13 cellular contexts compared by ENCODE assay signal in the genomic region with DNA sequence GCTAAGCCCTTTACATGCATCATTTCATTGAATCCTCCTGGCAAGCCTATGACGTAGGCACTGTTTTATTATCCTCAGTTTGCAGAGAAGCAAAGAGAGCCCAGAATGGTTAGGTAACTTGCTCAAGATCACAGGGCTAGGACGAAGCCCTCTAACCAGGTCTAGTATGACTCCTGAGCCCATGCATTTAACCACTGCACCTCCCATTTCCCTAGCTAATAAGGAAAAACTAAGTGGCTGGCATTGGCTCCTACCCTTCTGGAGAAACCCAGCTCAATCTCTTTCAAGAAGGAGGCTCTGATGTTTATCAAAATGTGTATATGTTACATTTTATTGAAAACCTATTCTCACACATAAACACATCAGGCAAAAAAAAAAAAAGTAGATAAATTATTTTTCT. TPM values are rescaled to one million over a fixed set of nuclear protein-coding genes. Genes with fewer than 3 reads are reported as not detected.
DNase-seq lines count a peak whose midpoint lies in the region; ATAC-seq and TF ChIP-seq lines count a peak whose summit lies in the region.
"Had no signal": no experiment of that assay in that cellular context is flagged by ENCODE, and none has a peak within 500 bp of the region (broad histone marks: within the 10 kb centered on the region; RNA-seq: fewer than 3 reads in every experiment).

No MANE protein-coding gene starts in this region.

- peak overlapping the region; percentile 86 for H4K91ac ChIP-seq in IMR-90 (ENCODE audit: insufficient read depth, low read depth, low read length)

- 60% methylated on average over 1 of the region's 2 CpGs; no CpG with 5 or more reads in 1 of the 2 experiments for WGBS in IMR-90 (ENCODE audit: extremely low coverage in 2 of 2, insufficient read length in 1 of 2), 2 experiments

- TF ChIP-seq RAD21 in IMR-90 (IDR thresholded peaks at IDR 0.05; ENCODE audit: low read length), result no peak

- peak overlapping the region; percentile 51 for H3K14ac ChIP-seq in IMR-90 (replicated peaks; ENCODE audit: low read depth, low read length)

- H3K4me1 ChIP-seq in IMR-90 (ENCODE audit: control insufficient read depth, insufficient read depth, low read length) (peaks cover 51% of the 10 kb centered on the region), lower lobe of right lung (peaks cover 88% of the 10 kb centered on the region), thoracic aorta (ENCODE audit: control insufficient read depth in 1 of 2, low read depth in 2 of 2) (peaks cover 64 to 88% of the 10 kb centered on the region in 2 donors)

- in situ Hi-C loops in IMR-90 (cut with MboI; ENCODE audit: low sequenced_read_pairs), result no loop called here

- peak overlapping the region; percentile 90 for H2BK5ac ChIP-seq in IMR-90 (ENCODE audit: low read depth, low read length, poor library complexity, severe bottlenecking)

- peaks cover 11 to 66% of the 10 kb centered on the region in 2 experiments for H3K79me1 ChIP-seq in IMR-90 (ENCODE audit: low read depth in 1 of 2, low read length in 2 of 2)

- H3K27ac ChIP-seq in IMR-90 (ENCODE audit: insufficient read depth, low read length), result peak overlapping the region; percentile 48; the same call in 1 of the 2 replicates
- H3K27ac ChIP-seq in lower lobe of right lung, result peak overlapping the region; percentile 85
- peak overlapping the region; percentile 89 to 92 for H3K27ac ChIP-seq in thoracic aorta
- H3K27ac ChIP-seq: ovary had no signal

- peak overlapping the region; percentile 22 to 76; a peak in 3 of 4 replicates for H4K8ac ChIP-seq in IMR-90 (ENCODE audit: low read depth in 2 of 2, low read length in 2 of 2)

- peaks cover 16% of the 10 kb centered on the region for H3K9me1 ChIP-seq in IMR-90 (ENCODE audit: insufficient read depth, low read length)

- H3K27me3 ChIP-seq in IMR-90 (ENCODE audit: control insufficient read depth, insufficient read depth, low read length) (no peaks in the 10 kb centered on the region), lower lobe of right lung (ENCODE audit: low read depth) (no peaks in the 10 kb centered on the region), thoracic aorta (replicated peaks; ENCODE audit: insufficient read depth) (no peaks in the 10 kb centered on the region)
- H3K27me3 ChIP-seq: ovary had no signal

- peak overlapping the region; percentile 85 for H3K23ac ChIP-seq in IMR-90 (ENCODE audit: low read depth, low read length)

- H3K4me3 ChIP-seq in IMR-90 (ENCODE audit: insufficient read depth, low read depth, low read length) (no peak overlapping the region), lower lobe of right lung (no peak overlapping the region), thoracic aorta (no peak overlapping the region)
- H3K4me3 ChIP-seq: ovary had no signal

- H2AK9ac ChIP-seq in IMR-90 (replicated peaks; ENCODE audit: low read depth, low read length, poor library complexity), result peak overlapping the region; percentile 70

- CTCF ChIA-PET in IMR-90 (lab: Yijun Ruan, JAX), result interaction anchor here (1.2 kb wide), 1 partner anchor 72 kb away, joined by 4 read pairs; no protein-coding TSS in a partner anchor

- H3K36me3 ChIP-seq in IMR-90 (ENCODE audit: control insufficient read depth, insufficient read depth, low read length), result peaks cover 9% of the 10 kb centered on the region
- no peaks in the 10 kb centered on the region for H3K36me3 ChIP-seq in lower lobe of right lung
- H3K36me3 ChIP-seq in thoracic aorta, result no peaks in the 10 kb centered on the region
- H3K36me3 ChIP-seq: ovary had no signal

- H3K4me2 ChIP-seq in IMR-90 (ENCODE audit: low read depth, low read length), result no peak overlapping the region

- dilution Hi-C loops in IMR-90 (cut with HindIII; ENCODE audit: low sequenced_read_pairs, unreplicated experiment), result no loop called here

- BruUV-seq in IMR-90 (replicated peaks; lab: Mats Ljungman, UMichigan), result no TSS peak

- H2BK15ac ChIP-seq in IMR-90 (ENCODE audit: low read depth, low read length), result peak overlapping the region; percentile 42; the same call in 2 of the 3 replicates

- H3K9me3 ChIP-seq in IMR-90 (ENCODE audit: control insufficient read depth, insufficient read depth, low read length) (no peaks in the 10 kb centered on the region), lower lobe of right lung (no peaks in the 10 kb centered on the region), thoracic aorta (no peaks in the 10 kb centered on the region)
- H3K9me3 ChIP-seq: Caco-2, ovary had no signal

- peak overlapping the region; percentile 53; the same call in 1 of the 2 replicates for H3K18ac ChIP-seq in IMR-90 (ENCODE audit: low read depth, low read length)

- no peak overlapping the region for H2AFZ ChIP-seq in IMR-90 (replicated peaks; ENCODE audit: low read length, poor library complexity)

- H3K4ac ChIP-seq in IMR-90 (ENCODE audit: low read depth, low read length), result peak overlapping the region; percentile 84

- TF ChIP-seq CTCF in IMR-90 (conservative IDR thresholded peaks at IDR 0.05; ENCODE audit: low read depth, low read length) (no peak), lower lobe of right lung (IDR thresholded peaks at IDR 0.05) (no peak), thoracic aorta (IDR thresholded peaks at IDR 0.05) (no peak), GM10266 (IDR thresholded peaks at IDR 0.05; ENCODE audit: control insufficient read depth, insufficient read depth, low read depth, missing control alignments) (no peak)

- H2BK120ac ChIP-seq in IMR-90 (ENCODE audit: low read depth, low read length), result peak overlapping the region; percentile 75

- DNase-seq in IMR-90 (no peak), amniotic epithelial cell (ENCODE audit: low read depth) (peak; percentile 37), lower lobe of right lung (no peak), thoracic aorta (ENCODE audit: low spot score) (no peak), GM10266 (ENCODE audit: extremely low spot score) (no peak), C1 segment of cervical spinal cord (lab: John Stamatoyannopoulos, UW) (no peak)
- DNase-seq: activated CD8-positive, alpha-beta memory T cell treated with anti-CD3 and anti-CD28 coated beads for 24 hours; Caco-2; cortex of kidney; ovary; stimulated activated naive CD4-positive, alpha-beta T cell; T-helper 9 cell had no signal

- no peak for TF ChIP-seq POLR2A in IMR-90 (IDR thresholded peaks at IDR 0.05; ENCODE audit: low read depth, low read length)

- POLR2A ChIA-PET in IMR-90 (lab: Charles Lee; ENCODE audit: unreplicated experiment), result interaction anchor here (0.7 kb wide), 1 partner anchor 9 kb away, joined by 9 read pairs; no protein-coding TSS in a partner anchor

- H4K20me1 ChIP-seq in IMR-90 (ENCODE audit: insufficient read depth, low read length), result no peaks in the 10 kb centered on the region; the same call in 1 of the 2 replicates

- peak overlapping the region; percentile 66 for H2BK20ac ChIP-seq in IMR-90 (ENCODE audit: low read depth, low read length)

- ATAC-seq in IMR-90 (ENCODE audit: low read depth), result no peak
- no peak for ATAC-seq in lower lobe of right lung
- ATAC-seq in thoracic aorta (ENCODE audit: insufficient number of reproducible peaks, low FRiP score, low read depth), result no peak
- ATAC-seq in HG03342 (IDR thresholded peaks at IDR 0.05; ENCODE audit: unreplicated experiment), result no peak

- H3K56ac ChIP-seq in IMR-90 (ENCODE audit: extremely low read depth, insufficient read depth, low read length), result peak overlapping the region; percentile 24; the same call in 1 of the 2 replicates

- 0 out of 2 replicates have a peak overlapping the region, but pooled peaks have one; percentile 9 for H3K9ac ChIP-seq in IMR-90 (ENCODE audit: low read depth, low read length)

- intact Hi-C loops in IMR-90 (cut with micrococcal nuclease), result no loop called here
- intact Hi-C loops in lower lobe of right lung (cut with DNase I), result no loop called here

- H4K5ac ChIP-seq in IMR-90 (ENCODE audit: low read depth, low read length), result peak overlapping the region; percentile 55; the same call in 1 of the 2 replicates

- peak overlapping the region; percentile 72; the same call in 1 of the 2 replicates for H2AK5ac ChIP-seq in IMR-90 (ENCODE audit: low read depth, low read length)

TF ChIP-seq in IMR-90, 13 proteins besides CTCF, POLR2A, EP300 and RAD21 (continues in another document):
- TF ChIP-seq MAZ (IDR thresholded peaks at IDR 0.05; ENCODE audit: borderline replicate concordance, low read depth, low read length) (no peak), RCOR1 (IDR thresholded peaks at IDR 0.05; ENCODE audit: insufficient replicate concordance, low read length) (no peak), NFE2L2 (IDR thresholded peaks at IDR 0.05; ENCODE audit: low read depth, low read length) (no peak), SMC3 (IDR thresholded peaks at IDR 0.05; ENCODE audit: low read depth, low read length) (no peak), BHLHE40 (IDR thresholded peaks at IDR 0.05; ENCODE audit: low read depth, low read length) (no peak), CEBPB (IDR thresholded peaks at IDR 0.05; ENCODE audit: low read depth, low read length) (no peak), CHD1 (IDR thresholded peaks at IDR 0.05; ENCODE audit: low read depth, low read length) (no peak), MXI1 (IDR thresholded peaks at IDR 0.05; ENCODE audit: borderline replicate concordance, low read depth, low read length) (no peak)
- TF ChIP-seq, protein P1, sequence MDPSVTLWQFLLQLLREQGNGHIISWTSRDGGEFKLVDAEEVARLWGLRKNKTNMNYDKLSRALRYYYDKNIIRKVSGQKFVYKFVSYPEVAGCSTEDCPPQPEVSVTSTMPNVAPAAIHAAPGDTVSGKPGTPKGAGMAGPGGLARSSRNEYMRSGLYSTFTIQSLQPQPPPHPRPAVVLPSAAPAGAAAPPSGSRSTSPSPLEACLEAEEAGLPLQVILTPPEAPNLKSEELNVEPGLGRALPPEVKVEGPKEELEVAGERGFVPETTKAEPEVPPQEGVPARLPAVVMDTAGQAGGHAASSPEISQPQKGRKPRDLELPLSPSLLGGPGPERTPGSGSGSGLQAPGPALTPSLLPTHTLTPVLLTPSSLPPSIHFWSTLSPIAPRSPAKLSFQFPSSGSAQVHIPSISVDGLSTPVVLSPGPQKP (IDR thresholded peaks at IDR 0.05; ENCODE audit: borderline replicate concordance, low read depth, low read length), result no peak

RNA-seq across cellular contexts. Expression of a gene that starts 19.8 kb away (rescaled TPM):
- total RNA-seq in IMR-90 (2012; rRNA removed) (281 and 332 TPM in 2 replicates), lower lobe of right lung (127 TPM), thoracic aorta (100 to 1,000 TPM; 132 to 138 TPM)
- polyA plus RNA-seq in IMR-90 (2012; rRNA removed), result 197 and 221 TPM in 2 replicates
- polyA plus RNA-seq in IMR-90 (2012; cell fraction: cytosol; rRNA removed), result 72.0 and 103 TPM in 2 replicates
- polyA plus RNA-seq in IMR-90 (2012; cell fraction: nucleus; rRNA removed; ENCODE audit: low replicate concordance), result 86.1 and 277 TPM in 2 replicates

RNA-seq across cellular contexts. Expression of a gene that starts 34.0 kb away (rescaled TPM):
- 23.5 and 30.8 TPM in 2 replicates for total RNA-seq in IMR-90 (2012; rRNA removed)
- polyA plus RNA-seq in IMR-90 (2012; rRNA removed), result 13.8 and 15.7 TPM in 2 replicates
- polyA plus RNA-seq in IMR-90 (2012; cell fraction: cytosol; rRNA removed), result 2.4 and 3.8 TPM in 2 replicates
- polyA plus RNA-seq in IMR-90 (2012; cell fraction: nucleus; rRNA removed; ENCODE audit: low replicate concordance), result 1.1 and 5.1 TPM in 2 replicates
- total RNA-seq in lower lobe of right lung, result 1.4 TPM
- 1 to 10 TPM in 1 of 2 donors, not detected in 1; 5.1 TPM for total RNA-seq in thoracic aorta
